1 cellular context compared by ENCODE assay signal in genomic region chr4:57114973-57115372, GRCh38.
TF ChIP-seq lines count a peak whose summit lies in the region.

No MANE protein-coding gene starts in this region.

TF ChIP-seq in SK-N-SH treated with all-trans-retinoic acid at 6 μM for 48 hours, 23 proteins besides CTCF, POLR2A, EP300 and RAD21 (continued from another document):
- TF ChIP-seq CREB5 (CRISPR knock-in tag; IDR thresholded peaks at IDR 0.05; ENCODE audit: low read depth): no peak
- no peak for TF ChIP-seq CSRNP3 (CRISPR knock-in tag; IDR thresholded peaks at IDR 0.05)
- TF ChIP-seq ZC3H10 (CRISPR knock-in tag; IDR thresholded peaks at IDR 0.05): no peak
- TF ChIP-seq PPARA (CRISPR knock-in tag; IDR thresholded peaks at IDR 0.05; ENCODE audit: borderline replicate concordance): no peak
- no peak for TF ChIP-seq TCF4 (CRISPR knock-in tag; IDR thresholded peaks at IDR 0.05; ENCODE audit: borderline replicate concordance)
